ENCODE assay signal across 11 cellular contexts in genomic region chr15:76996076-76996525, GRCh38. TPM values are rescaled to one million over a fixed set of nuclear protein-coding genes. Genes with fewer than 3 reads are reported as not detected.
DNase-seq lines count a peak whose midpoint lies in the region; ATAC-seq and TF ChIP-seq lines count a peak whose summit lies in the region.
"Had no signal": no experiment of that assay in that cellular context is flagged by ENCODE, and none has a peak within 500 bp of the region (broad histone marks: within the 10 kb centered on the region; RNA-seq: fewer than 3 reads in every experiment).

No MANE protein-coding gene starts in this region.

- H3K4me1 ChIP-seq in colonic mucosa (no peaks in the 10 kb centered on the region), neutrophil (ENCODE audit: control insufficient read depth in 1 of 2, insufficient read depth in 1 of 2, low read depth in 1 of 2, low read length in 1 of 2) (peaks cover 86 to 94% of the 10 kb centered on the region in 2 experiments)

- intact Hi-C loops in CD14-positive monocyte (cut with micrococcal nuclease) (loop anchor here in 1 of 2 donors (10.0 kb wide), 1 partner anchor 69 kb away; no protein-coding TSS in a partner anchor), colonic mucosa (cut with DNase I) (no loop called here)

- H3K4me1 Mint-ChIP-seq in CD14-positive monocyte, result peaks cover 95% of the 10 kb centered on the region
- H3K4me1 Mint-ChIP-seq in IgD-negative memory B cell, result peaks cover 36 to 37% (median 37%) of the 10 kb centered on the region in 3 donors

- DNase-seq in CD14-positive monocyte (ENCODE audit: low spot score) (peak; percentile 39), colonic mucosa (no peak), glomerular visceral epithelial cell (ENCODE audit: extremely low spot score) (no peak), left lobe of liver (ENCODE audit: low spot score) (no peak)
- DNase-seq in stimulated activated CD4-positive, alpha-beta T cell treated with anti-CD3 and anti-CD28 coated beads, Interleukin-1b, Interleukin-23, amount 100 ng/mL, for 48 hours, result no peak
- DNase-seq: DMS 273 treated with DMSO at 0.1 percent for 48 hours, mesendoderm had no signal

- H3K9ac ChIP-seq in colonic mucosa (ENCODE audit: low read depth in 2 of 2, low read length in 2 of 2), result peak overlapping the region; percentile 16 to 47

- peak overlapping the region; percentile 90 to 96 for H3K4me3 Mint-ChIP-seq in CD14-positive monocyte
- peak overlapping the region; percentile 85 to 95 (median 92) for H3K4me3 Mint-ChIP-seq in IgD-negative memory B cell

- no peaks in the 10 kb centered on the region for H3K36me3 ChIP-seq in colonic mucosa
- peaks cover 29% of the 10 kb centered on the region for H3K36me3 ChIP-seq in neutrophil

- H3K9me3 ChIP-seq in colonic mucosa, result no peaks in the 10 kb centered on the region
- no peaks in the 10 kb centered on the region for H3K9me3 ChIP-seq in neutrophil

- H3K9me3 Mint-ChIP-seq in CD14-positive monocyte, result peaks cover 0 to 2% (median 0%) of the 10 kb centered on the region in 7 donors
- no peaks in the 10 kb centered on the region for H3K9me3 Mint-ChIP-seq in IgD-negative memory B cell

- H3K4me3 ChIP-seq in colonic mucosa (peak overlapping the region; percentile 30), neutrophil (ENCODE audit: low read depth in 1 of 2, low read length in 1 of 2) (peak overlapping the region; percentile 86 to 92)

- H3K36me3 Mint-ChIP-seq in CD14-positive monocyte, result peaks cover 22 to 40% of the 10 kb centered on the region in 2 donors
- peaks cover 5% of the 10 kb centered on the region for H3K36me3 Mint-ChIP-seq in IgD-negative memory B cell

- H3K27me3 ChIP-seq in colonic mucosa (no peaks in the 10 kb centered on the region), neutrophil (no peaks in the 10 kb centered on the region)

- no peak for ATAC-seq in left lobe of liver
- ATAC-seq in GM18858 (IDR thresholded peaks at IDR 0.05; ENCODE audit: unreplicated experiment), result no peak

- H3K27ac Mint-ChIP-seq in CD14-positive monocyte (peak overlapping the region; percentile 88 to 99 (median 95)), IgD-negative memory B cell (peak overlapping the region; percentile 58 to 96 (median 63))

- TF ChIP-seq CTCF in CD14-positive monocyte (IDR thresholded peaks at IDR 0.05), result no peak
- no peak for TF ChIP-seq CTCF in colonic mucosa (IDR thresholded peaks at IDR 0.05)
- TF ChIP-seq CTCF in neutrophil (IDR thresholded peaks at IDR 0.05), result no peak

- peak overlapping the region; percentile 41 for H3K27ac ChIP-seq in colonic mucosa
- peak overlapping the region; percentile 96 for H3K27ac ChIP-seq in neutrophil

- H3K27me3 Mint-ChIP-seq in CD14-positive monocyte (ENCODE audit: low read depth in 3 of 3) (peaks cover 0 to 5% (median 0%) of the 10 kb centered on the region in 3 donors), IgD-negative memory B cell (no peaks in the 10 kb centered on the region)

RNA-seq across cellular contexts. Expression of gene PSTPIP1, which starts 1.2 kb away (rescaled TPM):
- polyA plus RNA-seq in CD14-positive monocyte (10 to 100 TPM; 85.9 to 86.8 TPM), IgD-negative memory B cell (37.3 TPM)
- total RNA-seq in colonic mucosa (1 to 10 TPM; 3.7 to 4.2 TPM), left lobe of liver (1.5 TPM)
- total RNA-seq: RPMI7951 had no signal
